Comparison of ENCODE assay signal across 27 cellular contexts in the genomic region with DNA sequence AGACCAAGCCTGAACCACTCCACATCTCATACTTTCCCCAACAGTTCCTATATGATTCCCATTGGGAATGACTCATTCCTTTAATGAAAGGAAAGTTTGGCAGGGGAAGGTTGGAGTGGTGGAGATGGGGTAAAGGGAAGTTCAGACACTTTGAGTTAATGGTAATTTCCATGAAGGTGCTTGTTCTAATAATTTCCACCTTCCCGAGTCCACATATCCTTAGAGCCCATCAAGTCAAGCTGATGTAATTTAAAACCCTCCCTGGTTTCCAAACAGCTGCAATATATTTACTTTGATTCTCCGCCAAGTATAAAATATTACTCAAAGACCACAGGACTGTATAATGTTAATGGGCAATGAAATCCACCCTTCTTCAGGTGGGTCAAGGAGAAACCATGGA.
A peak's percentile ranks its signal among the peaks of the same experiment; 100 is the strongest.
DNase-seq lines count a peak whose midpoint lies in the region; FAIRE-seq and TF ChIP-seq lines count a peak whose summit lies in the region.
"Had no signal": no experiment of that assay in that cellular context is flagged by ENCODE, and none has a peak within 500 bp of the region (broad histone marks: within the 10 kb centered on the region; RNA-seq: fewer than 3 reads in every experiment).

No MANE protein-coding gene starts in this region.

- no peak for TF ChIP-seq POLR2A in testis (IDR thresholded peaks at IDR 0.05)

- no peak overlapping the region for H3K27ac ChIP-seq in small intestine (ENCODE audit: low read depth in 1 of 2, low read length in 1 of 2)
- H3K27ac ChIP-seq in testis = no peak overlapping the region
- H3K27ac ChIP-seq: esophagus muscularis mucosa, stomach, upper lobe of right lung had no signal

- peak; percentile 12 for DNase-seq in HT-29 (ENCODE audit: low spot score)
- peak; percentile 45 for DNase-seq in NCI-H446 treated with DMSO at 0.1 percent for 48 hours (lab: John Stamatoyannopoulos, UW)
- no peak for DNase-seq in chondrocyte (ENCODE audit: low spot score)
- no peak for DNase-seq in osteocyte (ENCODE audit: extremely low spot score, unreplicated experiment)
- no peak for DNase-seq in small intestine
- no peak for DNase-seq in testis
- DNase-seq in AG08395 (ENCODE audit: low spot score) = no peak
- DNase-seq in islet precursor cell = no peak
- DNase-seq: activated CD8-positive, alpha-beta memory T cell treated with anti-CD3 and anti-CD28 coated beads, Interleukin-2, amount 50 U/mL, for 48 hours; activated effector memory CD4-positive, alpha-beta T cell treated with Interleukin-2 at 50 U/mL for 16 hours; activated naive CD8-positive, alpha-beta T cell treated with anti-CD3 and anti-CD28 coated beads, Interleukin-2, amount 50 U/mL, for 24 hours; BE2C; COR-L47; effector CD8-positive, alpha-beta T cell; H9; naive B cell; NCI-H187 treated with DMSO at 0.1 percent for 48 hours; NCI-H510A treated with DMSO at 0.1 percent for 48 hours; posterior cingulate gyrus; SHP77 treated with DMSO at 0.1 percent for 48 hours; stimulated activated CD4-positive, alpha-beta T cell treated with anti-CD3 and anti-CD28 coated beads, Interleukin-4, amount 100 ng/mL, for 1 hour; stomach; upper lobe of right lung had no signal

- H3K4me3 Mint-ChIP-seq in chondrocyte (ENCODE audit: unreplicated experiment) (no peak overlapping the region), osteocyte (ENCODE audit: unreplicated experiment) (no peak overlapping the region)
- H3K4me3 Mint-ChIP-seq: activated naive CD8-positive, alpha-beta T cell treated with anti-CD3 and anti-CD28 coated beads, Interleukin-2, amount 50 U/mL, for 24 hours; H9; naive B cell had no signal

- peak overlapping the region; percentile 57 for H3K27ac Mint-ChIP-seq in chondrocyte (ENCODE audit: unreplicated experiment)
- peak overlapping the region; percentile 35 for H3K27ac Mint-ChIP-seq in osteocyte (ENCODE audit: unreplicated experiment)
- H3K27ac Mint-ChIP-seq: activated naive CD8-positive, alpha-beta T cell treated with anti-CD3 and anti-CD28 coated beads, Interleukin-2, amount 50 U/mL, for 24 hours; H9; naive B cell had no signal

- H3K9me3 ChIP-seq in small intestine (ENCODE audit: control insufficient read depth, low read depth) (no peaks in the 10 kb centered on the region), testis (no peaks in the 10 kb centered on the region)
- H3K9me3 ChIP-seq: BE2C, upper lobe of right lung had no signal

- H3K4me1 Mint-ChIP-seq in chondrocyte (ENCODE audit: low read depth) = peaks cover 30% of the 10 kb centered on the region
- H3K4me1 Mint-ChIP-seq in osteocyte (ENCODE audit: unreplicated experiment) = peaks cover 27% of the 10 kb centered on the region
- H3K4me1 Mint-ChIP-seq: activated naive CD8-positive, alpha-beta T cell treated with anti-CD3 and anti-CD28 coated beads, Interleukin-2, amount 50 U/mL, for 24 hours; H9; naive B cell had no signal

- TF ChIP-seq CTCF in chondrocyte (IDR thresholded peaks at IDR 0.05) = no peak
- no peak for TF ChIP-seq CTCF in osteocyte (IDR thresholded peaks at IDR 0.05)
- TF ChIP-seq CTCF in testis (IDR thresholded peaks at IDR 0.05) = no peak

- H3K27me3 Mint-ChIP-seq in chondrocyte (ENCODE audit: low read depth) (no peaks in the 10 kb centered on the region), osteocyte (ENCODE audit: unreplicated experiment) (no peaks in the 10 kb centered on the region)

- H3K4me3 ChIP-seq in small intestine (ENCODE audit: low read depth in 1 of 2, low read length in 2 of 2) (no peak overlapping the region), testis (no peak overlapping the region)
- H3K4me3 ChIP-seq: esophagus muscularis mucosa, smooth muscle cell, stomach, upper lobe of right lung had no signal

- H3K4me1 ChIP-seq in small intestine (ENCODE audit: control insufficient read depth in 2 of 2, insufficient read depth in 1 of 2, low read depth in 1 of 2, low read length in 1 of 2) = no peaks in the 10 kb centered on the region
- no peaks in the 10 kb centered on the region for H3K4me1 ChIP-seq in testis
- H3K4me1 ChIP-seq: BE2C, esophagus muscularis mucosa, stomach, upper lobe of right lung had no signal

- no peak for FAIRE-seq in small intestine (lab: Jason Lieb, UNC)
- FAIRE-seq: GM12891, islet of Langerhans had no signal

- H3K36me3 Mint-ChIP-seq in chondrocyte (ENCODE audit: low read depth) (peaks cover 12% of the 10 kb centered on the region), osteocyte (ENCODE audit: unreplicated experiment) (peaks cover 4% of the 10 kb centered on the region)

- H3K27me3 ChIP-seq in small intestine (ENCODE audit: control insufficient read depth in 2 of 2, insufficient read depth in 2 of 2, low read length in 2 of 2) = no peaks in the 10 kb centered on the region
- no peaks in the 10 kb centered on the region for H3K27me3 ChIP-seq in testis
- H3K27me3 ChIP-seq: BE2C, esophagus muscularis mucosa, stomach, upper lobe of right lung had no signal

- H3K36me3 ChIP-seq in small intestine (ENCODE audit: control insufficient read depth in 2 of 2, insufficient read depth in 2 of 2, low read length in 2 of 2) = no peaks in the 10 kb centered on the region
- no peaks in the 10 kb centered on the region for H3K36me3 ChIP-seq in testis (ENCODE audit: low read depth, missing control alignments)
- H3K36me3 ChIP-seq: BE2C, esophagus muscularis mucosa, stomach, upper lobe of right lung had no signal

- peaks cover 22% of the 10 kb centered on the region for H3K9me3 Mint-ChIP-seq in chondrocyte (ENCODE audit: low read depth)
- H3K9me3 Mint-ChIP-seq in osteocyte (ENCODE audit: unreplicated experiment) = peaks cover 11% of the 10 kb centered on the region

- WGBS in small intestine, 3 donors = 86 to 92% (median 90%) methylated on average over 2 of the region's 2 CpGs
- 89 to 94% methylated on average over 2 of the region's 2 CpGs for WGBS in testis, 2 donors

- intact Hi-C loops in testis (cut with DNase I; ENCODE audit: low total_unique reads) = no loop called here

Comparison
In these comparisons a context has a peak if more than half of its experiments do, and no peak if none do; other contexts are left out.
1. DNase-seq: peak in HT-29 (single experiment) and NCI-H446 treated with DMSO at 0.1 percent for 48 hours (single experiment); none in chondrocyte (single experiment), osteocyte (single experiment), small intestine (single experiment), testis (single experiment), AG08395 (single experiment) and islet precursor cell (single experiment).